Comparison of ENCODE assay signal across 1 cellular context in the genomic region with DNA sequence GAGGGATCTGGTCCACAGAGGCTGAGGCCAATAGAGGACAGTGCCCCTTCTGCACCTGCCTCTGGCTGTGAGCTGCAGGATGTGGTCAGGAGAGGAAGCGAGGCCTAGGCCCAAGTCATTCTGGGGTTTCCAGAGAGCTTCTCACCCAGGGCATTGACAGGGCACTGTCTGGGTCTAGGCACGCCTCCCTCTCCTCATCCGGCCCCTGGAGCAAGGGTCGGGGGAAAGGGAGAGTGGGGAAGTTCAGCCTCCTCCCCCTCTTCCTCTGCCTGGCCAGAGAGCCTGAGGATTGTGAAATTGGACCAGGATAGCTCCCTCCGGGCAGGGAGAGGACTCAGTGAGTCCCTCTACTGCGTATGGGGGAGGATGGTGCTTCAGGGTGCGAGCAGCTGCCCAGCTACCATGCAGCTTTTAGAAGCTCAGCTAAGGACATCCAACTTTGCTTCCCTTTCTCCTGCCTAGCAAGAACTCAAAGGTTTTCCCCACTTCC.
TF ChIP-seq lines count a peak whose summit lies in the region.

No MANE protein-coding gene starts in this region.

TF ChIP-seq in HepG2, 621 proteins besides CTCF, POLR2A, EP300 and RAD21 (continued from another document):
- TF ChIP-seq, protein P1, sequence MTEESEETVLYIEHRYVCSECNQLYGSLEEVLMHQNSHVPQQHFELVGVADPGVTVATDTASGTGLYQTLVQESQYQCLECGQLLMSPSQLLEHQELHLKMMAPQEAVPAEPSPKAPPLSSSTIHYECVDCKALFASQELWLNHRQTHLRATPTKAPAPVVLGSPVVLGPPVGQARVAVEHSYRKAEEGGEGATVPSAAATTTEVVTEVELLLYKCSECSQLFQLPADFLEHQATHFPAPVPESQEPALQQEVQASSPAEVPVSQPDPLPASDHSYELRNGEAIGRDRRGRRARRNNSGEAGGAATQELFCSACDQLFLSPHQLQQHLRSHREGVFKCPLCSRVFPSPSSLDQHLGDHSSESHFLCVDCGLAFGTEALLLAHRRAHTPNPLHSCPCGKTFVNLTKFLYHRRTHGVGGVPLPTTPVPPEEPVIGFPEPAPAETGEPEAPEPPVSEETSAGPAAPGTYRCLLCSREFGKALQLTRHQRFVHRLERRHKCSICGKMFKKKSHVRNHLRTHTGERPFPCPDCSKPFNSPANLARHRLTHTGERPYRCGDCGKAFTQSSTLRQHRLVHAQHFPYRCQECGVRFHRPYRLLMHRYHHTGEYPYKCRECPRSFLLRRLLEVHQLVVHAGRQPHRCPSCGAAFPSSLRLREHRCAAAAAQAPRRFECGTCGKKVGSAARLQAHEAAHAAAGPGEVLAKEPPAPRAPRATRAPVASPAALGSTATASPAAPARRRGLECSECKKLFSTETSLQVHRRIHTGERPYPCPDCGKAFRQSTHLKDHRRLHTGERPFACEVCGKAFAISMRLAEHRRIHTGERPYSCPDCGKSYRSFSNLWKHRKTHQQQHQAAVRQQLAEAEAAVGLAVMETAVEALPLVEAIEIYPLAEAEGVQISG (CRISPR knock-in tag; IDR thresholded peaks at IDR 0.05), result 0 out of 2 replicates have a peak, but pooled peaks have one; percentile 21
- TF ChIP-seq HNF4G (IDR thresholded peaks at IDR 0.05; ENCODE audit: borderline replicate concordance, low read depth, low read length) (peak; percentile 44; the same call in 1 of the 2 replicates), HNF4G (CRISPR knock-in tag; IDR thresholded peaks at IDR 0.05; ENCODE audit: borderline replicate concordance, low read depth) (peak; percentile 71; the same call in 1 of the 2 replicates), ZFX (CRISPR knock-in tag; IDR thresholded peaks at IDR 0.05; ENCODE audit: low read depth) (peak; percentile 66; the same call in 1 of the 2 replicates), ZMYM2 (CRISPR knock-in tag; IDR thresholded peaks at IDR 0.05) (no peak), SPEN (CRISPR knock-in tag; IDR thresholded peaks at IDR 0.05; ENCODE audit: low read depth) (peak; percentile 54; the same call in 1 of the 2 replicates), RXRA (CRISPR knock-in tag; IDR thresholded peaks at IDR 0.05) (peak; percentile 44; the same call in 1 of the 2 replicates), ZFY (CRISPR knock-in tag; IDR thresholded peaks at IDR 0.05) (peak; percentile 70; the same call in 1 of the 2 replicates), SAP130 (CRISPR knock-in tag; IDR thresholded peaks at IDR 0.05; ENCODE audit: low read depth) (peak; percentile 22; the same call in 1 of the 2 replicates), ZNF350 (CRISPR knock-in tag; IDR thresholded peaks at IDR 0.05; ENCODE audit: borderline replicate concordance, low read depth) (0 out of 2 replicates have a peak, but pooled peaks have one; percentile 26), KDM3A (CRISPR knock-in tag; IDR thresholded peaks at IDR 0.05; ENCODE audit: low read depth) (no peak), POGZ (CRISPR knock-in tag; IDR thresholded peaks at IDR 0.05) (peak; percentile 34; the same call in 1 of the 2 replicates), ELF3 (CRISPR knock-in tag; IDR thresholded peaks at IDR 0.05) (0 out of 2 replicates have a peak, but pooled peaks have one; percentile 3), NRL (CRISPR knock-in tag; IDR thresholded peaks at IDR 0.05; ENCODE audit: borderline replicate concordance) (peak; percentile 23; the same call in 1 of the 2 replicates), ZNF746 (CRISPR knock-in tag; IDR thresholded peaks at IDR 0.05) (0 out of 2 replicates have a peak, but pooled peaks have one; percentile 40), ARNTL (CRISPR knock-in tag; IDR thresholded peaks at IDR 0.05) (0 out of 2 replicates have a peak, but pooled peaks have one; percentile 21)
- TF ChIP-seq, protein P2, sequence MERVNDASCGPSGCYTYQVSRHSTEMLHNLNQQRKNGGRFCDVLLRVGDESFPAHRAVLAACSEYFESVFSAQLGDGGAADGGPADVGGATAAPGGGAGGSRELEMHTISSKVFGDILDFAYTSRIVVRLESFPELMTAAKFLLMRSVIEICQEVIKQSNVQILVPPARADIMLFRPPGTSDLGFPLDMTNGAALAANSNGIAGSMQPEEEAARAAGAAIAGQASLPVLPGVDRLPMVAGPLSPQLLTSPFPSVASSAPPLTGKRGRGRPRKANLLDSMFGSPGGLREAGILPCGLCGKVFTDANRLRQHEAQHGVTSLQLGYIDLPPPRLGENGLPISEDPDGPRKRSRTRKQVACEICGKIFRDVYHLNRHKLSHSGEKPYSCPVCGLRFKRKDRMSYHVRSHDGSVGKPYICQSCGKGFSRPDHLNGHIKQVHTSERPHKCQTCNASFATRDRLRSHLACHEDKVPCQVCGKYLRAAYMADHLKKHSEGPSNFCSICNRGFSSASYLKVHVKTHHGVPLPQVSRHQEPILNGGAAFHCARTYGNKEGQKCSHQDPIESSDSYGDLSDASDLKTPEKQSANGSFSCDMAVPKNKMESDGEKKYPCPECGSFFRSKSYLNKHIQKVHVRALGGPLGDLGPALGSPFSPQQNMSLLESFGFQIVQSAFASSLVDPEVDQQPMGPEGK (CRISPR knock-in tag; IDR thresholded peaks at IDR 0.05), result peak; percentile 42
- TF ChIP-seq, protein P3, sequence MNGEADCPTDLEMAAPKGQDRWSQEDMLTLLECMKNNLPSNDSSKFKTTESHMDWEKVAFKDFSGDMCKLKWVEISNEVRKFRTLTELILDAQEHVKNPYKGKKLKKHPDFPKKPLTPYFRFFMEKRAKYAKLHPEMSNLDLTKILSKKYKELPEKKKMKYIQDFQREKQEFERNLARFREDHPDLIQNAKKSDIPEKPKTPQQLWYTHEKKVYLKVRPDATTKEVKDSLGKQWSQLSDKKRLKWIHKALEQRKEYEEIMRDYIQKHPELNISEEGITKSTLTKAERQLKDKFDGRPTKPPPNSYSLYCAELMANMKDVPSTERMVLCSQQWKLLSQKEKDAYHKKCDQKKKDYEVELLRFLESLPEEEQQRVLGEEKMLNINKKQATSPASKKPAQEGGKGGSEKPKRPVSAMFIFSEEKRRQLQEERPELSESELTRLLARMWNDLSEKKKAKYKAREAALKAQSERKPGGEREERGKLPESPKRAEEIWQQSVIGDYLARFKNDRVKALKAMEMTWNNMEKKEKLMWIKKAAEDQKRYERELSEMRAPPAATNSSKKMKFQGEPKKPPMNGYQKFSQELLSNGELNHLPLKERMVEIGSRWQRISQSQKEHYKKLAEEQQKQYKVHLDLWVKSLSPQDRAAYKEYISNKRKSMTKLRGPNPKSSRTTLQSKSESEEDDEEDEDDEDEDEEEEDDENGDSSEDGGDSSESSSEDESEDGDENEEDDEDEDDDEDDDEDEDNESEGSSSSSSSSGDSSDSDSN (CRISPR knock-in tag; IDR thresholded peaks at IDR 0.05), result peak; percentile 54; the same call in 1 of the 2 replicates
- TF ChIP-seq, protein P4, sequence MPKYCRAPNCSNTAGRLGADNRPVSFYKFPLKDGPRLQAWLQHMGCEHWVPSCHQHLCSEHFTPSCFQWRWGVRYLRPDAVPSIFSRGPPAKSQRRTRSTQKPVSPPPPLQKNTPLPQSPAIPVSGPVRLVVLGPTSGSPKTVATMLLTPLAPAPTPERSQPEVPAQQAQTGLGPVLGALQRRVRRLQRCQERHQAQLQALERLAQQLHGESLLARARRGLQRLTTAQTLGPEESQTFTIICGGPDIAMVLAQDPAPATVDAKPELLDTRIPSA (CRISPR knock-in tag; IDR thresholded peaks at IDR 0.05; ENCODE audit: borderline replicate concordance), result no peak
- TF ChIP-seq, protein P5, sequence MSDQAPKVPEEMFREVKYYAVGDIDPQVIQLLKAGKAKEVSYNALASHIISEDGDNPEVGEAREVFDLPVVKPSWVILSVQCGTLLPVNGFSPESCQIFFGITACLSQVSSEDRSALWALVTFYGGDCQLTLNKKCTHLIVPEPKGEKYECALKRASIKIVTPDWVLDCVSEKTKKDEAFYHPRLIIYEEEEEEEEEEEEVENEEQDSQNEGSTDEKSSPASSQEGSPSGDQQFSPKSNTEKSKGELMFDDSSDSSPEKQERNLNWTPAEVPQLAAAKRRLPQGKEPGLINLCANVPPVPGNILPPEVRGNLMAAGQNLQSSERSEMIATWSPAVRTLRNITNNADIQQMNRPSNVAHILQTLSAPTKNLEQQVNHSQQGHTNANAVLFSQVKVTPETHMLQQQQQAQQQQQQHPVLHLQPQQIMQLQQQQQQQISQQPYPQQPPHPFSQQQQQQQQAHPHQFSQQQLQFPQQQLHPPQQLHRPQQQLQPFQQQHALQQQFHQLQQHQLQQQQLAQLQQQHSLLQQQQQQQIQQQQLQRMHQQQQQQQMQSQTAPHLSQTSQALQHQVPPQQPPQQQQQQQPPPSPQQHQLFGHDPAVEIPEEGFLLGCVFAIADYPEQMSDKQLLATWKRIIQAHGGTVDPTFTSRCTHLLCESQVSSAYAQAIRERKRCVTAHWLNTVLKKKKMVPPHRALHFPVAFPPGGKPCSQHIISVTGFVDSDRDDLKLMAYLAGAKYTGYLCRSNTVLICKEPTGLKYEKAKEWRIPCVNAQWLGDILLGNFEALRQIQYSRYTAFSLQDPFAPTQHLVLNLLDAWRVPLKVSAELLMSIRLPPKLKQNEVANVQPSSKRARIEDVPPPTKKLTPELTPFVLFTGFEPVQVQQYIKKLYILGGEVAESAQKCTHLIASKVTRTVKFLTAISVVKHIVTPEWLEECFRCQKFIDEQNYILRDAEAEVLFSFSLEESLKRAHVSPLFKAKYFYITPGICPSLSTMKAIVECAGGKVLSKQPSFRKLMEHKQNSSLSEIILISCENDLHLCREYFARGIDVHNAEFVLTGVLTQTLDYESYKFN (CRISPR knock-in tag; conservative IDR thresholded peaks at IDR 0.05), result peak; percentile 55
- TF ChIP-seq, protein P6, sequence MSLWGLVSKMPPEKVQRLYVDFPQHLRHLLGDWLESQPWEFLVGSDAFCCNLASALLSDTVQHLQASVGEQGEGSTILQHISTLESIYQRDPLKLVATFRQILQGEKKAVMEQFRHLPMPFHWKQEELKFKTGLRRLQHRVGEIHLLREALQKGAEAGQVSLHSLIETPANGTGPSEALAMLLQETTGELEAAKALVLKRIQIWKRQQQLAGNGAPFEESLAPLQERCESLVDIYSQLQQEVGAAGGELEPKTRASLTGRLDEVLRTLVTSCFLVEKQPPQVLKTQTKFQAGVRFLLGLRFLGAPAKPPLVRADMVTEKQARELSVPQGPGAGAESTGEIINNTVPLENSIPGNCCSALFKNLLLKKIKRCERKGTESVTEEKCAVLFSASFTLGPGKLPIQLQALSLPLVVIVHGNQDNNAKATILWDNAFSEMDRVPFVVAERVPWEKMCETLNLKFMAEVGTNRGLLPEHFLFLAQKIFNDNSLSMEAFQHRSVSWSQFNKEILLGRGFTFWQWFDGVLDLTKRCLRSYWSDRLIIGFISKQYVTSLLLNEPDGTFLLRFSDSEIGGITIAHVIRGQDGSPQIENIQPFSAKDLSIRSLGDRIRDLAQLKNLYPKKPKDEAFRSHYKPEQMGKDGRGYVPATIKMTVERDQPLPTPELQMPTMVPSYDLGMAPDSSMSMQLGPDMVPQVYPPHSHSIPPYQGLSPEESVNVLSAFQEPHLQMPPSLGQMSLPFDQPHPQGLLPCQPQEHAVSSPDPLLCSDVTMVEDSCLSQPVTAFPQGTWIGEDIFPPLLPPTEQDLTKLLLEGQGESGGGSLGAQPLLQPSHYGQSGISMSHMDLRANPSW (CRISPR knock-in tag; IDR thresholded peaks at IDR 0.05; ENCODE audit: borderline replicate concordance), result no peak
- TF ChIP-seq, protein P7, sequence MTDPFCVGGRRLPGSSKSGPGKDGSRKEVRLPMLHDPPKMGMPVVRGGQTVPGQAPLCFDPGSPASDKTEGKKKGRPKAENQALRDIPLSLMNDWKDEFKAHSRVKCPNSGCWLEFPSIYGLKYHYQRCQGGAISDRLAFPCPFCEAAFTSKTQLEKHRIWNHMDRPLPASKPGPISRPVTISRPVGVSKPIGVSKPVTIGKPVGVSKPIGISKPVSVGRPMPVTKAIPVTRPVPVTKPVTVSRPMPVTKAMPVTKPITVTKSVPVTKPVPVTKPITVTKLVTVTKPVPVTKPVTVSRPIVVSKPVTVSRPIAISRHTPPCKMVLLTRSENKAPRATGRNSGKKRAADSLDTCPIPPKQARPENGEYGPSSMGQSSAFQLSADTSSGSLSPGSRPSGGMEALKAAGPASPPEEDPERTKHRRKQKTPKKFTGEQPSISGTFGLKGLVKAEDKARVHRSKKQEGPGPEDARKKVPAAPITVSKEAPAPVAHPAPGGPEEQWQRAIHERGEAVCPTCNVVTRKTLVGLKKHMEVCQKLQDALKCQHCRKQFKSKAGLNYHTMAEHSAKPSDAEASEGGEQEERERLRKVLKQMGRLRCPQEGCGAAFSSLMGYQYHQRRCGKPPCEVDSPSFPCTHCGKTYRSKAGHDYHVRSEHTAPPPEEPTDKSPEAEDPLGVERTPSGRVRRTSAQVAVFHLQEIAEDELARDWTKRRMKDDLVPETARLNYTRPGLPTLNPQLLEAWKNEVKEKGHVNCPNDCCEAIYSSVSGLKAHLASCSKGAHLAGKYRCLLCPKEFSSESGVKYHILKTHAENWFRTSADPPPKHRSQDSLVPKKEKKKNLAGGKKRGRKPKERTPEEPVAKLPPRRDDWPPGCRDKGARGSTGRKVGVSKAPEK (CRISPR knock-in tag; IDR thresholded peaks at IDR 0.05; ENCODE audit: borderline replicate concordance), result peak; percentile 42; the same call in 1 of the 2 replicates
- TF ChIP-seq, protein P8, sequence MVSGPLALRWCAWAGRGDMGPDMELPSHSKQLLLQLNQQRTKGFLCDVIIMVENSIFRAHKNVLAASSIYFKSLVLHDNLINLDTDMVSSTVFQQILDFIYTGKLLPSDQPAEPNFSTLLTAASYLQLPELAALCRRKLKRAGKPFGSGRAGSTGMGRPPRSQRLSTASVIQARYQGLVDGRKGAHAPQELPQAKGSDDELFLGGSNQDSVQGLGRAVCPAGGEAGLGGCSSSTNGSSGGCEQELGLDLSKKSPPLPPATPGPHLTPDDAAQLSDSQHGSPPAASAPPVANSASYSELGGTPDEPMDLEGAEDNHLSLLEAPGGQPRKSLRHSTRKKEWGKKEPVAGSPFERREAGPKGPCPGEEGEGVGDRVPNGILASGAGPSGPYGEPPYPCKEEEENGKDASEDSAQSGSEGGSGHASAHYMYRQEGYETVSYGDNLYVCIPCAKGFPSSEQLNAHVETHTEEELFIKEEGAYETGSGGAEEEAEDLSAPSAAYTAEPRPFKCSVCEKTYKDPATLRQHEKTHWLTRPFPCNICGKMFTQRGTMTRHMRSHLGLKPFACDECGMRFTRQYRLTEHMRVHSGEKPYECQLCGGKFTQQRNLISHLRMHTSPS (CRISPR knock-in tag; IDR thresholded peaks at IDR 0.05; ENCODE audit: low read depth), result peak; percentile 47
- TF ChIP-seq, protein P9, sequence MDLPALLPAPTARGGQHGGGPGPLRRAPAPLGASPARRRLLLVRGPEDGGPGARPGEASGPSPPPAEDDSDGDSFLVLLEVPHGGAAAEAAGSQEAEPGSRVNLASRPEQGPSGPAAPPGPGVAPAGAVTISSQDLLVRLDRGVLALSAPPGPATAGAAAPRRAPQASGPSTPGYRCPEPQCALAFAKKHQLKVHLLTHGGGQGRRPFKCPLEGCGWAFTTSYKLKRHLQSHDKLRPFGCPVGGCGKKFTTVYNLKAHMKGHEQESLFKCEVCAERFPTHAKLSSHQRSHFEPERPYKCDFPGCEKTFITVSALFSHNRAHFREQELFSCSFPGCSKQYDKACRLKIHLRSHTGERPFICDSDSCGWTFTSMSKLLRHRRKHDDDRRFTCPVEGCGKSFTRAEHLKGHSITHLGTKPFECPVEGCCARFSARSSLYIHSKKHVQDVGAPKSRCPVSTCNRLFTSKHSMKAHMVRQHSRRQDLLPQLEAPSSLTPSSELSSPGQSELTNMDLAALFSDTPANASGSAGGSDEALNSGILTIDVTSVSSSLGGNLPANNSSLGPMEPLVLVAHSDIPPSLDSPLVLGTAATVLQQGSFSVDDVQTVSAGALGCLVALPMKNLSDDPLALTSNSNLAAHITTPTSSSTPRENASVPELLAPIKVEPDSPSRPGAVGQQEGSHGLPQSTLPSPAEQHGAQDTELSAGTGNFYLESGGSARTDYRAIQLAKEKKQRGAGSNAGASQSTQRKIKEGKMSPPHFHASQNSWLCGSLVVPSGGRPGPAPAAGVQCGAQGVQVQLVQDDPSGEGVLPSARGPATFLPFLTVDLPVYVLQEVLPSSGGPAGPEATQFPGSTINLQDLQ (CRISPR knock-in tag; IDR thresholded peaks at IDR 0.05), result 0 out of 2 replicates have a peak, but pooled peaks have one; percentile 15
TF ChIP-seq in HepG2: peak in this region for 42.
